9 cellular contexts compared by ENCODE assay signal in the genomic region with DNA sequence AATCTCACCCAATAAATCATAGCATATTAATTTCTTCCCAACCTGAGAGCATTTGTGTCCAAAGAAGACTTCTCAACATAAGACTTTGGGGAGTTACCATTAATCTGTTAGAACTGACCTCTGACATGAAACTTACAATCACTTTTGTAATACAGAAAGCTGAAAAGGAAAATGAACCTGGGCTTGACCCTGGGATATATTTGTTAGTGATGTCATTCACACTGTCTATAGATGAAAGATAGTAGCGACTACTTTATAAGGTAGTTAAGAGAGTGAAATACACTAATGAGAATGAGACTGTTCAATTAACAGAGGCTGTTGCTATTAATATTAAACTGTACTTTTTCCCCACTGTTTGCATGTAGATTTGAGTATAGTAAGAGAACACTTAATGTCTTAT.
"Had no signal": no experiment of that assay in that cellular context is flagged by ENCODE, and none has a peak within 500 bp of the region (broad histone marks: within the 10 kb centered on the region; RNA-seq: fewer than 3 reads in every experiment).

No MANE protein-coding gene starts in this region.

- H3K27ac Mint-ChIP-seq: IgD-negative memory B cell had no signal

- H3K9me3 Mint-ChIP-seq: IgD-negative memory B cell had no signal

- H3K4me3 ChIP-seq: K562 had no signal

- FAIRE-seq: HepG2, HTR-8/SVneo, K562 had no signal

- H3K27ac ChIP-seq: HL-60, KMS-11 had no signal

- H3K9ac ChIP-seq: KMS-11 had no signal

- H3K4me3 Mint-ChIP-seq: IgD-negative memory B cell had no signal

- ATAC-seq: HepG2, K562 had no signal

- H3K36me3 Mint-ChIP-seq: IgD-negative memory B cell had no signal

- DNase-seq: IMR-90, KBM-7, KG1 had no signal

- H3K4me2 ChIP-seq: KMS-11 had no signal
